8 cellular contexts compared by ENCODE assay signal in the genomic region with DNA sequence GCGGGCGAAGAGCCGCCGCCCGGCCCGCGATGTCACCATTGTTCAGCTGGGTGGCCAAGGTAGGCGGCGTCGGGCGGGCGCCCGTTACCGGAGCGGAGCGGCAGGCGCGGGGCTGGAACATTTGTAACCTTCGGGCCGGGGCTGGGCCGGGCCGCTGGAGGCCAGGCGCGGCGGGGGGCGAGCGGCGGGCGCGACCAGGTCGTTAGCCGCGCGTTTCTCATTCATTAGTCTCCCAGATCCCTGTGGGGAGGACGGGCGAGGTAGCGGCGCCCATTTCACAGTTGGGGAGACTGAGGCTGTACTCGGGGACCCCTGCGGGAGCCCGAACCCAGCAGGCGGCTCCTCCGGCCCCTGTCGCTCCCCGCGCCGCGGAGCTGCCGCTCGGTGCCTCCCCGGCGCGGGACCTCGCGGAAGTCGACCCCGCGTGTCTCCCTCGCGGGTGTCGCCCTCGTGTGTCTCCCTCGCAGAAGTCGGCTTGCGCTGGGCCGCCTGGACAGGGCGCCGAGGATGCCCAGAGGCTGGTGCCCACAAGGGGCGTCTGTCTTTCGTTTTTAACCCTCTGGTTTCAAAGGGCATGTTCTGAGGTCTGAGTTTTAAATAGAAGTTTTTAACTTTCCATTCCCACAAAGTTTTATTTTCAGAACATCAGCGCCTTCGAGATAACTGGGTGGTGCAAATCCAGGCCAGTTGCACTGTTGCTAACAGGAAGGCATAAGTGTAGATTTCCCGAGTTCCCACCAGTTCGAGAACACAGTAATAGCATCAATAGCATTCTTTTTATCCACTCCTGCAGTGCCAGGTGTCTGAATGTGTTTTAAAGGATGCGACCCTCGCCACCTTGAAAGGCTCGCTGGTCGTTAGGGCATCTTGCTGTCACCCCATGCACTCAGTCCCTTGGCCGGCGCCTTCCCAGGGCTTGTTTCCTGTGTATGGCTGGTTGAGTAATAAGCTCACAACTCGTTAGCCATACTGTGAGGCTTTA. TPM values are rescaled to one million over a fixed set of nuclear protein-coding genes. Genes with fewer than 3 reads are reported as not detected.
A peak's percentile ranks its signal among the peaks of the same experiment; 100 is the strongest.
DNase-seq lines count a peak whose midpoint lies in the region; ATAC-seq and TF ChIP-seq lines count a peak whose summit lies in the region.

No MANE protein-coding gene starts in this region.

- no peaks in the 10 kb centered on the region for H3K27me3 ChIP-seq in DOHH2 (ENCODE audit: control insufficient read depth, low read length)
- no peaks in the 10 kb centered on the region for H3K27me3 ChIP-seq in HUES48 (ENCODE audit: control insufficient read depth, insufficient read depth, low read length)
- no peaks in the 10 kb centered on the region for H3K27me3 ChIP-seq in ascending aorta

- peaks cover 5% of the 10 kb centered on the region; the same call in 1 of the 2 replicates for H4K20me1 ChIP-seq in DOHH2 (ENCODE audit: control insufficient read depth, insufficient read depth, low read depth, low read length)

- H3K27ac ChIP-seq in DOHH2 (ENCODE audit: low read depth, low read length) (peak overlapping the region; percentile 98), HUES48 (ENCODE audit: low read depth, low read length) (peak overlapping the region; percentile 76), ascending aorta (peak overlapping the region; percentile 97 to 99)

- peak overlapping the region; percentile 86 for H3K4me2 ChIP-seq in DOHH2 (ENCODE audit: low read length)

- ATAC-seq in GM21390 (IDR thresholded peaks at IDR 0.05; ENCODE audit: unreplicated experiment): peak; percentile 66

- no peaks in the 10 kb centered on the region for H3K9me2 ChIP-seq in DOHH2 (replicated peaks; ENCODE audit: control insufficient read depth, low read length)

- TF ChIP-seq CTCF in DOHH2 (IDR thresholded peaks at IDR 0.05; ENCODE audit: low read depth, low read length, poor library complexity, severe bottlenecking) (peak; percentile 74), ascending aorta (IDR thresholded peaks at IDR 0.05) (peak; percentile 76 to 86 (median 78)), retinal pigment epithelial cell (conservative IDR thresholded peaks at IDR 0.05; ENCODE audit: low read depth, low read length) (peak; percentile 58)

- H3K36me3 ChIP-seq in DOHH2 (ENCODE audit: control insufficient read depth, low read length): peaks cover 48% of the 10 kb centered on the region
- H3K36me3 ChIP-seq in HUES48 (ENCODE audit: control insufficient read depth, insufficient read depth, low read length): no peaks in the 10 kb centered on the region
- H3K36me3 ChIP-seq in ascending aorta: no peaks in the 10 kb centered on the region

- H3K79me2 ChIP-seq in DOHH2 (ENCODE audit: control insufficient read depth, low read length): peaks cover 55% of the 10 kb centered on the region

- intact Hi-C loops in ascending aorta (cut with DNase I): loop anchor here (1.0 to 5.0 kb wide), 6 partner anchors 57 to 685 kb away; a partner anchor contains a TSS

- peak overlapping the region; percentile 2; the same call in 1 of the 2 replicates for H3K9ac ChIP-seq in HUES48 (ENCODE audit: low read depth, low read length)

- DNase-seq in T-helper 22 cell (ENCODE audit: low read depth): peak; percentile 49
- DNase-seq in ascending aorta (ENCODE audit: low spot score in 2 of 2): peak; percentile 44 to 90
- DNase-seq in hepatic stellate cell (ENCODE audit: low spot score): peak; percentile 78
- DNase-seq in retinal pigment epithelial cell (ENCODE audit: low read depth): no peak
- DNase-seq in NCI-H2107 treated with DMSO at 0.1 percent for 48 hours (lab: John Stamatoyannopoulos, UW; ENCODE audit: unreplicated experiment): no peak

- peaks cover 38% of the 10 kb centered on the region for H3F3A ChIP-seq in DOHH2 (ENCODE audit: control insufficient read depth, insufficient read depth)

- H3K9me3 ChIP-seq in DOHH2 (ENCODE audit: control insufficient read depth, insufficient read depth, low read length): no peaks in the 10 kb centered on the region
- H3K9me3 ChIP-seq in HUES48 (ENCODE audit: control insufficient read depth, insufficient read depth, low read length): no peaks in the 10 kb centered on the region
- no peaks in the 10 kb centered on the region for H3K9me3 ChIP-seq in ascending aorta

- H3K4me3 ChIP-seq in DOHH2 (ENCODE audit: low read length): peak overlapping the region; percentile 95
- H3K4me3 ChIP-seq in HUES48 (ENCODE audit: low read depth, low read length): peak overlapping the region; percentile 64
- H3K4me3 ChIP-seq in ascending aorta: peak overlapping the region; percentile 76 to 99
- peak overlapping the region; percentile 54 for H3K4me3 ChIP-seq in retinal pigment epithelial cell (ENCODE audit: low read length)

- H3K4me1 ChIP-seq in DOHH2 (ENCODE audit: control insufficient read depth, low read length) (peaks cover 49% of the 10 kb centered on the region), HUES48 (ENCODE audit: control insufficient read depth, insufficient read depth, low read length) (peaks cover 47% of the 10 kb centered on the region), ascending aorta (peaks cover 4 to 27% of the 10 kb centered on the region in 2 donors)

RNA-seq across cellular contexts. Expression of a gene that starts 17.6 kb away (rescaled TPM):
- not detected for total RNA-seq in ascending aorta

Comparison
In these comparisons a context has a peak if more than half of its experiments do, and no peak if none do; other contexts are left out.
1. DNase-seq: peak in T-helper 22 cell (single experiment), ascending aorta (2 of 2) and hepatic stellate cell (single experiment); none in retinal pigment epithelial cell (single experiment) and NCI-H2107 treated with DMSO at 0.1 percent for 48 hours (single experiment).
2. Peak in every context shown above with its lines, with median percentiles within 50 percentile points of each other: H3K27ac ChIP-seq, H3K4me3 ChIP-seq and CTCF ChIP-seq.